Comparison of ENCODE assay signal across 1 cellular context in genomic region chr10:13489035-13489434, GRCh38.
TF ChIP-seq lines count a peak whose summit lies in the region.

No MANE protein-coding gene starts in this region.

TF ChIP-seq in GM23338, 12 proteins besides CTCF, POLR2A, EP300 and RAD21 (continued from another document):
- no peak for TF ChIP-seq ZNF462 (CRISPR knock-in tag; IDR thresholded peaks at IDR 0.05)
